ENCODE assay signal across 8 cellular contexts in genomic region chr1:176559474-176560390, GRCh38.
DNase-seq lines count a peak whose midpoint lies in the region; ATAC-seq, FAIRE-seq and TF ChIP-seq lines count a peak whose summit lies in the region.

No MANE protein-coding gene starts in this region.

- H3K36me3 Mint-ChIP-seq in CD8-positive, alpha-beta memory T cell, result no peaks in the 10 kb centered on the region

- POLR2A ChIA-PET in AG04449 (lab: Yijun Ruan, JAX), result no interaction called here
- POLR2A ChIA-PET in CD8-positive, alpha-beta memory T cell (lab: Charles Lee), result no interaction called here

- no peak overlapping the region for H3K4me2 ChIP-seq in trophoblast cell (ENCODE audit: low read length)

- H2AK5ac ChIP-seq in trophoblast cell (ENCODE audit: low read length), result no peak overlapping the region

- peaks cover 0 to 6% (median 0%) of the 10 kb centered on the region in 5 donors for H3K9me3 Mint-ChIP-seq in CD8-positive, alpha-beta memory T cell

- H3K36me3 ChIP-seq in GM06990 (ENCODE audit: control insufficient read depth, insufficient read depth, low read length) (no peaks in the 10 kb centered on the region), trophoblast cell (ENCODE audit: control insufficient read depth in 1 of 2, insufficient read depth in 2 of 2, low read length in 2 of 2) (no peaks in the 10 kb centered on the region)
- no peaks in the 10 kb centered on the region for H3K36me3 ChIP-seq in CD8-positive, alpha-beta memory T cell (ENCODE audit: insufficient read depth, low read length)

- no CpG with 5 or more reads among the region's 10 CpGs for whole genome bisulfite sequencing in trophoblast cell (ENCODE audit: extremely low coverage, insufficient coverage, insufficient read length)

- no peak overlapping the region for H3K4ac ChIP-seq in trophoblast cell (ENCODE audit: low read depth, low read length)

- no peak overlapping the region for H3K27ac Mint-ChIP-seq in CD8-positive, alpha-beta memory T cell

- H4K12ac ChIP-seq in trophoblast cell (ENCODE audit: low read depth, low read length), result no peak overlapping the region

- no peak overlapping the region for H2AFZ ChIP-seq in trophoblast cell (ENCODE audit: insufficient read depth, low read length, poor library complexity)

- no peaks in the 10 kb centered on the region for H3K4me1 Mint-ChIP-seq in CD8-positive, alpha-beta memory T cell

- peaks cover 0 to 5% of the 10 kb centered on the region in 2 donors for H3K27me3 Mint-ChIP-seq in CD8-positive, alpha-beta memory T cell

- peak overlapping the region; percentile 28 for H3K14ac ChIP-seq in trophoblast cell (ENCODE audit: low read length)

- H3K4me3 ChIP-seq in AG04449 (ENCODE audit: low read depth, low read length), result no peak overlapping the region
- H3K4me3 ChIP-seq in GM06990 (replicated peaks; ENCODE audit: low read depth, low read length), result no peak overlapping the region
- no peak overlapping the region for H3K4me3 ChIP-seq in trophoblast cell (ENCODE audit: low read depth, low read length)
- H3K4me3 ChIP-seq in CD8-positive, alpha-beta memory T cell (ENCODE audit: low read length), result no peak overlapping the region

- CTCF ChIA-PET in AG04449 (lab: Yijun Ruan, JAX), result interaction anchor here (0.6 to 9.6 kb wide), 42 partner anchors 8 to 1530 kb away, joined by 3 to 199 read pairs (median 4); no protein-coding TSS in a partner anchor
- CTCF ChIA-PET in CD8-positive, alpha-beta memory T cell (lab: Charles Lee), result interaction anchor here (1.1 kb wide), 1 partner anchor 11 kb away, joined by 4 read pairs; no protein-coding TSS in a partner anchor

- peaks cover 2% of the 10 kb centered on the region for H3K9me3 ChIP-seq in trophoblast cell (ENCODE audit: insufficient read depth, low read depth, low read length)
- H3K9me3 ChIP-seq in CD8-positive, alpha-beta memory T cell (ENCODE audit: low read length), result no peaks in the 10 kb centered on the region

- H3K79me1 ChIP-seq in trophoblast cell (ENCODE audit: low read length), result peaks cover 6% of the 10 kb centered on the region

- no peaks in the 10 kb centered on the region; the same call in 1 of the 2 replicates for H3K27me3 ChIP-seq in GM06990 (replicated peaks; ENCODE audit: control insufficient read depth, insufficient read depth, low read length)
- H3K27me3 ChIP-seq in trophoblast cell (ENCODE audit: insufficient read depth, low read length), result no peaks in the 10 kb centered on the region
- H3K27me3 ChIP-seq in CD8-positive, alpha-beta memory T cell (ENCODE audit: insufficient read depth, low read length, poor library complexity, severe bottlenecking), result no peaks in the 10 kb centered on the region

- ATAC-seq in HG02642 (IDR thresholded peaks at IDR 0.05; ENCODE audit: poor library complexity, unreplicated experiment), result peak; percentile 80

- H2BK120ac ChIP-seq in trophoblast cell (ENCODE audit: insufficient read depth, low read length, poor library complexity), result peak overlapping the region; percentile 18

- peak; percentile 72 for TF ChIP-seq CTCF in AG04449 (IDR thresholded peaks at IDR 0.05; ENCODE audit: insufficient read depth, low read length, missing control alignments)
- peak; percentile 79 for TF ChIP-seq CTCF in GM06990 (IDR thresholded peaks at IDR 0.05; ENCODE audit: insufficient read depth, low read length, poor library complexity, severe bottlenecking)
- TF ChIP-seq CTCF in VCaP (conservative IDR thresholded peaks at IDR 0.05), result peak; percentile 93

- no peaks in the 10 kb centered on the region for H3K79me2 ChIP-seq in trophoblast cell (ENCODE audit: control insufficient read depth, insufficient read depth, low read length, poor library complexity)

- DNase-seq in AG04449 (ENCODE audit: low read depth, low spot score) (no peak), GM06990 (ENCODE audit: extremely low read depth, insufficient read length) (no peak), NCI-H187 (lab: John Stamatoyannopoulos, UW) (peak; percentile 41 to 51), frontal cortex (ENCODE audit: low spot score in 2 of 2) (peak; percentile 6 to 52), trophoblast cell (peak; percentile 38 to 78)
- no peak for DNase-seq in CD8-positive, alpha-beta memory T cell

- H4K8ac ChIP-seq in trophoblast cell (ENCODE audit: low read depth, low read length), result no peak overlapping the region

- H3K23ac ChIP-seq in trophoblast cell (ENCODE audit: low read length), result no peak overlapping the region

- no peak overlapping the region for H3K9ac ChIP-seq in trophoblast cell (ENCODE audit: low read length)

- H3K27ac ChIP-seq in VCaP (no peak overlapping the region), trophoblast cell (ENCODE audit: low read depth, low read length) (no peak overlapping the region)
- no peak overlapping the region for H3K27ac ChIP-seq in CD8-positive, alpha-beta memory T cell (ENCODE audit: low read depth, low read length)

- H3K4me3 Mint-ChIP-seq in CD8-positive, alpha-beta memory T cell, result no peak overlapping the region

- H4K91ac ChIP-seq in trophoblast cell (ENCODE audit: low read depth, low read length), result peak overlapping the region; percentile 76

- H3K18ac ChIP-seq in trophoblast cell (ENCODE audit: low read length), result peak overlapping the region; percentile 3

- peak overlapping the region; percentile 18 for H2BK5ac ChIP-seq in trophoblast cell (ENCODE audit: low read depth, low read length, poor library complexity)

- H3K4me1 ChIP-seq in trophoblast cell (ENCODE audit: control insufficient read depth in 1 of 2, insufficient read depth in 2 of 2, low read length in 2 of 2), result peaks cover 3 to 7% of the 10 kb centered on the region in 2 experiments
- H3K4me1 ChIP-seq in CD8-positive, alpha-beta memory T cell (ENCODE audit: insufficient read depth, low read length), result no peaks in the 10 kb centered on the region

- peak overlapping the region; percentile 19 for H2BK12ac ChIP-seq in trophoblast cell (ENCODE audit: low read length)

- no peak for FAIRE-seq in frontal cortex (lab: Jason Lieb, UNC)

Comparison
In these comparisons a context has a peak if more than half of its experiments do, and no peak if none do; other contexts are left out.
1. DNase-seq: peak in NCI-H187 (2 of 2), frontal cortex (2 of 2) and trophoblast cell (2 of 2); none in AG04449 (single experiment), GM06990 (single experiment) and CD8-positive, alpha-beta memory T cell (0 of 5).
2. Peak in every context shown above with its lines, with median percentiles within 50 percentile points of each other: CTCF ChIP-seq.